Comparison of ENCODE assay signal across 15 cellular contexts in the genomic region with DNA sequence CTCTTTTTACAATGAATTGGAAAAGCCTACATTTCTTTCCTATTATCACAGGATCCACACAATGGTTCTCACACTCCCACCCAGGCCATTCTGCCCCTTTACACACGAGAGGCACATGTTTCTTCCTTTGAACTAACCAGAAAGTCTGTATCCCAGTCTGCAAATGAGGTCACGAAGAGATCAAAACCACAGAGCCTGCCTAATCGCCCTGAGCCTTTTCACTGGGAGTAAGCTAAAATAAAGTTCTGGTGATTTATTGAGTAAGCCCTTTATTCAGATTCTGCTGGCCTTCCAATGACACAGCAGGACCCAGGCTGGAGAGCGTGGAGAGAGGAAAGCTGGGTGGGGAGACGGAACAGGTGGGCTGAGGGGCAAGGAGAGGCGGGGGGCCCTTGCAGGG.
DNase-seq lines count a peak whose midpoint lies in the region; ATAC-seq and TF ChIP-seq lines count a peak whose summit lies in the region.
"Had no signal": no experiment of that assay in that cellular context is flagged by ENCODE, and none has a peak within 500 bp of the region (broad histone marks: within the 10 kb centered on the region; RNA-seq: fewer than 3 reads in every experiment).

No MANE protein-coding gene starts in this region.

- H3K4me3 ChIP-seq in SJSA1 = peak overlapping the region; percentile 11
- H3K4me3 ChIP-seq in fibroblast of villous mesenchyme (ENCODE audit: low read depth, low read length) = no peak overlapping the region
- H3K4me3 ChIP-seq: right atrium auricular region had no signal

- no peaks in the 10 kb centered on the region for H3K27me3 ChIP-seq in SJSA1 (replicated peaks)
- H3K27me3 ChIP-seq: right atrium auricular region had no signal

- H3K4me1 ChIP-seq in SJSA1 (replicated peaks) = peaks cover 39% of the 10 kb centered on the region
- H3K4me1 ChIP-seq: right atrium auricular region had no signal

- no peaks in the 10 kb centered on the region for H3K9me3 ChIP-seq in SJSA1 (replicated peaks)
- H3K9me3 ChIP-seq: right atrium auricular region had no signal

- peak overlapping the region; percentile 62 for H3K27ac ChIP-seq in SJSA1
- H3K27ac ChIP-seq: epithelial cell of prostate, right atrium auricular region had no signal

- ATAC-seq in GM19397 (IDR thresholded peaks at IDR 0.05; ENCODE audit: unreplicated experiment) (no peak), GM19395 (IDR thresholded peaks at IDR 0.05; ENCODE audit: unreplicated experiment) (no peak), GM21717 (IDR thresholded peaks at IDR 0.05; ENCODE audit: unreplicated experiment) (no peak)
- ATAC-seq: left lobe of liver had no signal

- TF ChIP-seq CTCF in fibroblast of villous mesenchyme (IDR thresholded peaks at IDR 0.05; ENCODE audit: insufficient read depth, low read depth, low read length) = no peak

- DNase-seq in ELR (ENCODE audit: low read depth) = peak; percentile 44
- peak in 1 of 2 experiments; percentile 69 for DNase-seq in SJSA1 (ENCODE audit: low read depth in 1 of 2, low spot score in 2 of 2)
- DNase-seq in fibroblast of villous mesenchyme (ENCODE audit: low read depth) = peak; percentile 59
- DNase-seq in renal cortical epithelial cell (ENCODE audit: low read depth) = peak; percentile 69
- DNase-seq in NOMO-1 treated with DMSO at 0.1 percent for 48 hours (lab: John Stamatoyannopoulos, UW; ENCODE audit: unreplicated experiment) = no peak
- DNase-seq: activated CD4-positive, alpha-beta T cell treated with anti-CD3 and anti-CD28 coated beads, Interleukin-2, amount 10 ng/mL, durations not matched to agents 24 days and 14 days; Calu3; NCI-H446 treated with DMSO at 0.1 percent for 48 hours; SHP77 treated with DMSO at 0.1 percent for 48 hours had no signal

- H3K36me3 ChIP-seq in SJSA1 = peaks cover 15% of the 10 kb centered on the region
